Comparison of ENCODE assay signal across 19 cellular contexts in genomic region chr3:117261907-117262518, GRCh38.
DNase-seq lines count a peak whose midpoint lies in the region; ATAC-seq, FAIRE-seq and TF ChIP-seq lines count a peak whose summit lies in the region.
"Had no signal": no experiment of that assay in that cellular context is flagged by ENCODE, and none has a peak within 500 bp of the region (broad histone marks: within the 10 kb centered on the region; RNA-seq: fewer than 3 reads in every experiment).

No MANE protein-coding gene starts in this region.

- no peaks in the 10 kb centered on the region for H3K9me3 ChIP-seq in right lobe of liver
- H3K9me3 ChIP-seq in small intestine (ENCODE audit: control insufficient read depth, low read depth), result no peaks in the 10 kb centered on the region
- H3K9me3 ChIP-seq: BLaER1, SK-N-SH had no signal

- H3K27ac ChIP-seq in right lobe of liver, result peak overlapping the region in 2 of 3 donors; percentile 39 to 63
- H3K27ac ChIP-seq in small intestine (ENCODE audit: low read depth in 1 of 2, low read length in 1 of 2), result peak overlapping the region in 1 of 2 donors; percentile 52
- H3K27ac ChIP-seq: BLaER1 had no signal

- ATAC-seq in right lobe of liver, result peak; percentile 73 to 96 (median 86)
- ATAC-seq: Panc1 had no signal

- no peak for FAIRE-seq in small intestine (lab: Jason Lieb, UNC)
- FAIRE-seq in RCC 7860 (lab: Jason Lieb, UNC), result no peak
- FAIRE-seq: G401.6, GM12891 had no signal

- 25% methylated on average over 3 of the region's 3 CpGs for WGBS in right lobe of liver (ENCODE audit: insufficient coverage, low coverage, low lambda C conversion rate, missing lambda C conversion rate)
- WGBS in small intestine, 3 donors, result 10 to 55% (median 21%) methylated on average over 3 of the region's 3 CpGs

- no peaks in the 10 kb centered on the region for H3K27me3 ChIP-seq in right lobe of liver
- no peaks in the 10 kb centered on the region for H3K27me3 ChIP-seq in small intestine (ENCODE audit: control insufficient read depth in 2 of 2, insufficient read depth in 2 of 2, low read length in 2 of 2)
- H3K27me3 ChIP-seq: BLaER1 had no signal

- DNase-seq in DMS53 (lab: John Stamatoyannopoulos, UW) (peak; percentile 74), right lobe of liver (no peak), small intestine (peak; percentile 61), NCI-H1694 treated with DMSO at 0.1 percent for 48 hours (lab: John Stamatoyannopoulos, UW) (no peak), NCI-H2107 (lab: John Stamatoyannopoulos, UW) (no peak), RCC 7860 (ENCODE audit: low spot score) (no peak)
- DNase-seq: COR-L47, DMS79, H7, Karpas-422, NCI-H1105 treated with DMSO at 0.1 percent for 48 hours, NCI-H446, Right ventricle myocardium superior, SK-N-SH had no signal

- no peaks in the 10 kb centered on the region for H3K36me3 ChIP-seq in right lobe of liver
- no peaks in the 10 kb centered on the region for H3K36me3 ChIP-seq in small intestine (ENCODE audit: control insufficient read depth in 2 of 2, insufficient read depth in 2 of 2, low read length in 2 of 2)
- H3K36me3 ChIP-seq: BLaER1 had no signal

- no peaks in the 10 kb centered on the region for H3K9me3 Mint-ChIP-seq in brain

- TF ChIP-seq CTCF in brain (conservative IDR thresholded peaks at IDR 0.05), result no peak
- TF ChIP-seq CTCF in right lobe of liver (IDR thresholded peaks at IDR 0.05), result no peak

- no peaks in the 10 kb centered on the region for H3K36me3 Mint-ChIP-seq in brain

- TF ChIP-seq POLR2A in right lobe of liver (IDR thresholded peaks at IDR 0.05), result no peak

- H3K4me3 ChIP-seq in right lobe of liver, result no peak overlapping the region
- no peak overlapping the region for H3K4me3 ChIP-seq in small intestine (ENCODE audit: low read depth in 1 of 2, low read length in 2 of 2)
- H3K4me3 ChIP-seq: BLaER1 had no signal

- H3K4me1 ChIP-seq in right lobe of liver (peaks cover 0 to 11% (median 0%) of the 10 kb centered on the region in 4 donors), small intestine (ENCODE audit: control insufficient read depth in 2 of 2, insufficient read depth in 1 of 2, low read depth in 1 of 2, low read length in 1 of 2) (no peaks in the 10 kb centered on the region)

- peaks cover 4% of the 10 kb centered on the region for H3K27me3 Mint-ChIP-seq in brain

- H3K4me3 Mint-ChIP-seq in brain, result no peak overlapping the region

- peaks cover 22% of the 10 kb centered on the region for H3K4me1 Mint-ChIP-seq in brain

- H3K27ac Mint-ChIP-seq in brain, result peak overlapping the region in 4 of 5 experiments; percentile 2 to 48 (median 14)

- intact Hi-C loops in right lobe of liver (cut with DNase I), result no loop called here

Comparison
In these comparisons a context has a peak if more than half of its experiments do, and no peak if none do; other contexts are left out.
1. DNase-seq: peak in DMS53 (single experiment) and small intestine (single experiment); none in right lobe of liver (0 of 3), NCI-H1694 treated with DMSO at 0.1 percent for 48 hours (single experiment), NCI-H2107 (single experiment) and RCC 7860 (single experiment).